In genomic region chr19:17606786-17607185, GRCh38 we compare ENCODE assay signal across 9 cellular contexts. TPM values are rescaled to one million over a fixed set of nuclear protein-coding genes. Genes with fewer than 3 reads are reported as not detected.
DNase-seq lines count a peak whose midpoint lies in the region; ATAC-seq and TF ChIP-seq lines count a peak whose summit lies in the region.
"Had no signal": no experiment of that assay in that cellular context is flagged by ENCODE, and none has a peak within 500 bp of the region (broad histone marks: within the 10 kb centered on the region; RNA-seq: fewer than 3 reads in every experiment).

No MANE protein-coding gene starts in this region.

- no peaks in the 10 kb centered on the region for H3K36me3 Mint-ChIP-seq in activated T-cell treated with anti-CD3 and anti-CD28 coated beads, Interleukin-2, amount 50 U/mL, for 72 hours (ENCODE audit: insufficient read depth in 2 of 2)
- H3K36me3 Mint-ChIP-seq in glutamatergic neuron (ENCODE audit: unreplicated experiment) = no peaks in the 10 kb centered on the region
- no peaks in the 10 kb centered on the region for H3K36me3 Mint-ChIP-seq in stimulated activated memory B cell treated with anti-CD40 and anti-IgM and Interleukin-4, amounts not matched to agents 10 μg/mL and 1 μg/mL and 100 μg/mL, for 72 hours

- TF ChIP-seq POLR2A in esophagus squamous epithelium (IDR thresholded peaks at IDR 0.05) = no peak

- WGBS in esophagus squamous epithelium, 2 donors = 25 to 37% methylated on average over 6 to 7 of the region's 7 CpGs

- intact Hi-C loops in esophagus squamous epithelium (cut with DNase I) = no loop called here

- no peaks in the 10 kb centered on the region for H3K4me1 ChIP-seq in RWPE2 (ENCODE audit: insufficient read depth, poor library complexity, severe bottlenecking)
- H3K4me1 ChIP-seq in esophagus squamous epithelium = peaks cover 0 to 15% (median 11%) of the 10 kb centered on the region in 3 donors

- H3K27me3 Mint-ChIP-seq in activated T-cell treated with anti-CD3 and anti-CD28 coated beads, Interleukin-2, amount 50 U/mL, for 72 hours (ENCODE audit: low read depth) = peaks cover 32% of the 10 kb centered on the region
- H3K27me3 Mint-ChIP-seq in glutamatergic neuron (ENCODE audit: unreplicated experiment) = peaks cover 7% of the 10 kb centered on the region
- peaks cover 31% of the 10 kb centered on the region for H3K27me3 Mint-ChIP-seq in stimulated activated memory B cell treated with anti-CD40 and anti-IgM and Interleukin-4, amounts not matched to agents 10 μg/mL and 1 μg/mL and 100 μg/mL, for 72 hours

- H3K9me3 Mint-ChIP-seq in activated T-cell treated with anti-CD3 and anti-CD28 coated beads, Interleukin-2, amount 50 U/mL, for 72 hours = peaks cover 0 to 1% of the 10 kb centered on the region in 2 donors
- H3K9me3 Mint-ChIP-seq in glutamatergic neuron (ENCODE audit: unreplicated experiment) = peaks cover 3% of the 10 kb centered on the region
- H3K9me3 Mint-ChIP-seq in stimulated activated memory B cell treated with anti-CD40 and anti-IgM and Interleukin-4, amounts not matched to agents 10 μg/mL and 1 μg/mL and 100 μg/mL, for 72 hours = peaks cover 4% of the 10 kb centered on the region

- H3K4me3 ChIP-seq in RWPE2 (ENCODE audit: severe bottlenecking) = peak overlapping the region; percentile 38
- H3K4me3 ChIP-seq in esophagus squamous epithelium = peak overlapping the region in 2 of 4 donors; percentile 44 to 63

- H3K4me1 Mint-ChIP-seq in activated T-cell treated with anti-CD3 and anti-CD28 coated beads, Interleukin-2, amount 50 U/mL, for 72 hours (ENCODE audit: low read depth) = peaks cover 9% of the 10 kb centered on the region
- peaks cover 1% of the 10 kb centered on the region for H3K4me1 Mint-ChIP-seq in glutamatergic neuron (ENCODE audit: low read depth, unreplicated experiment)
- H3K4me1 Mint-ChIP-seq in stimulated activated memory B cell treated with anti-CD40 and anti-IgM and Interleukin-4, amounts not matched to agents 10 μg/mL and 1 μg/mL and 100 μg/mL, for 72 hours = peaks cover 21% of the 10 kb centered on the region

- peak overlapping the region; percentile 90 to 91 for H3K4me3 Mint-ChIP-seq in activated T-cell treated with anti-CD3 and anti-CD28 coated beads, Interleukin-2, amount 50 U/mL, for 72 hours
- H3K4me3 Mint-ChIP-seq in glutamatergic neuron (ENCODE audit: unreplicated experiment) = peak overlapping the region; percentile 82
- H3K4me3 Mint-ChIP-seq in stimulated activated memory B cell treated with anti-CD40 and anti-IgM and Interleukin-4, amounts not matched to agents 10 μg/mL and 1 μg/mL and 100 μg/mL, for 72 hours = peak overlapping the region; percentile 82

- H3K27me3 ChIP-seq in RWPE2 (ENCODE audit: insufficient read depth, poor library complexity, severe bottlenecking) = no peaks in the 10 kb centered on the region
- H3K27me3 ChIP-seq in esophagus squamous epithelium = peaks cover 0 to 59% (median 0%) of the 10 kb centered on the region in 4 donors

- ATAC-seq in activated T-cell treated with anti-CD3 and anti-CD28 coated beads, Interleukin-2, amount 50 U/mL, for 72 hours (replicated peaks in 1 of 2) = no peak
- ATAC-seq in RWPE2 (ENCODE audit: low read depth) (no peak), HG02981 (IDR thresholded peaks at IDR 0.05; ENCODE audit: unreplicated experiment) (no peak)
- ATAC-seq in stimulated activated memory B cell treated with anti-CD40 and anti-IgM and Interleukin-4, amounts not matched to agents 10 μg/mL and 1 μg/mL and 100 μg/mL, for 72 hours = no peak

- H3K27ac ChIP-seq in RWPE2 (ENCODE audit: poor library complexity, severe bottlenecking) (peak overlapping the region; percentile 50), esophagus squamous epithelium (no peak overlapping the region)

- H3K27ac Mint-ChIP-seq in activated T-cell treated with anti-CD3 and anti-CD28 coated beads, Interleukin-2, amount 50 U/mL, for 72 hours = peak overlapping the region; percentile 41
- peak overlapping the region; percentile 68 for H3K27ac Mint-ChIP-seq in glutamatergic neuron (ENCODE audit: unreplicated experiment)
- peak overlapping the region; percentile 66 for H3K27ac Mint-ChIP-seq in stimulated activated memory B cell treated with anti-CD40 and anti-IgM and Interleukin-4, amounts not matched to agents 10 μg/mL and 1 μg/mL and 100 μg/mL, for 72 hours

- DNase-seq in activated T-cell treated with anti-CD3 and anti-CD28 coated beads, Interleukin-2, amount 50 U/mL, for 72 hours = peak in 1 of 2 donors; percentile 5
- no peak for DNase-seq in activated T-cell treated with anti-CD3 and anti-CD28 coated beads for 4 hours
- DNase-seq in RWPE2 (ENCODE audit: low spot score) = no peak
- DNase-seq in glutamatergic neuron = no peak
- DNase-seq in amniotic stem cell (lab: John Stamatoyannopoulos, UW) = no peak
- DNase-seq in esophagus squamous epithelium (lab: John Stamatoyannopoulos, UW) = no peak
- DNase-seq: SIG-M5 had no signal

- TF ChIP-seq CTCF in RWPE2 (IDR thresholded peaks at IDR 0.05; ENCODE audit: poor library complexity, severe bottlenecking) (no peak), glutamatergic neuron (IDR thresholded peaks at IDR 0.05; ENCODE audit: partially characterized antibody, unreplicated experiment) (no peak), esophagus squamous epithelium (IDR thresholded peaks at IDR 0.05) (no peak)

- no peaks in the 10 kb centered on the region for H3K9me3 ChIP-seq in RWPE2 (ENCODE audit: severe bottlenecking)
- no peaks in the 10 kb centered on the region for H3K9me3 ChIP-seq in esophagus squamous epithelium

- H3K36me3 ChIP-seq in RWPE2 (ENCODE audit: low read depth) = no peaks in the 10 kb centered on the region
- H3K36me3 ChIP-seq in esophagus squamous epithelium = no peaks in the 10 kb centered on the region

RNA-seq across cellular contexts. Expression of gene COLGALT1, which starts 51.3 kb away (rescaled TPM):
- 10 to 100 TPM; 38.3 to 46.3 TPM for total RNA-seq in activated T-cell treated with anti-CD3 and anti-CD28 coated beads, Interleukin-2, amount 50 U/mL, for 72 hours
- total RNA-seq in glutamatergic neuron (ENCODE audit: unreplicated experiment) (74.5 TPM), esophagus squamous epithelium (10 to 100 TPM; 23.1 to 51.9 (median 35.6) TPM)
